ENCODE assay signal across 1 cellular context in the genomic region with DNA sequence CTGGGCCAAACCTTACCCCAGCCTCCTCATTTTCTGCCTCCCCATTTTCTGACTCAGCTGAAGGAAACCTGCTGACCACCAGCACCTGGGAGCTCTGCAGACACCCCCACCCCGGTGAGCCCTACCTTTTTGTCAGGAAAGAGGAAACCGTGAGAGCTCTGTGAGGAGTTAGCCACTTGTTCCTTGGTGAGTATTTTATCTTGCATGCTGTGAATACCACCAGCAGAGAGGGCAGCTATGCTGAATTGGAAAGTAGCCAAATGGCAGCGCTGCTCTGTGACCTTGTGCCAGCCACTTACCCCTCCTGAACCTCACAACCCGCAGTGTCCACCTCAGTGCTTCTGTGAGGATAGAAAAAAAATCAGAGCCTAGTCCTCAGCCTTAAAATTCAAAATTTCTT.
A peak's percentile ranks its signal among the peaks of the same experiment; 100 is the strongest.
TF ChIP-seq lines count a peak whose summit lies in the region.

No MANE protein-coding gene starts in this region.

TF ChIP-seq in HepG2, 621 proteins besides CTCF, POLR2A, EP300 and RAD21:
- TF ChIP-seq ZMYM3 (CRISPR knock-in tag; IDR thresholded peaks at IDR 0.05), result 0 out of 2 replicates have a peak, but pooled peaks have one; percentile 36
- TF ChIP-seq ZNF768 (CRISPR knock-in tag; IDR thresholded peaks at IDR 0.05), result peak; percentile 42; the same call in 1 of the 2 replicates
- TF ChIP-seq, protein P1, sequence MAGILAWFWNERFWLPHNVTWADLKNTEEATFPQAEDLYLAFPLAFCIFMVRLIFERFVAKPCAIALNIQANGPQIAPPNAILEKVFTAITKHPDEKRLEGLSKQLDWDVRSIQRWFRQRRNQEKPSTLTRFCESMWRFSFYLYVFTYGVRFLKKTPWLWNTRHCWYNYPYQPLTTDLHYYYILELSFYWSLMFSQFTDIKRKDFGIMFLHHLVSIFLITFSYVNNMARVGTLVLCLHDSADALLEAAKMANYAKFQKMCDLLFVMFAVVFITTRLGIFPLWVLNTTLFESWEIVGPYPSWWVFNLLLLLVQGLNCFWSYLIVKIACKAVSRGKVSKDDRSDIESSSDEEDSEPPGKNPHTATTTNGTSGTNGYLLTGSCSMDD (CRISPR knock-in tag; IDR thresholded peaks at IDR 0.05), result no peak
